ENCODE assay signal across 24 cellular contexts in the genomic region with DNA sequence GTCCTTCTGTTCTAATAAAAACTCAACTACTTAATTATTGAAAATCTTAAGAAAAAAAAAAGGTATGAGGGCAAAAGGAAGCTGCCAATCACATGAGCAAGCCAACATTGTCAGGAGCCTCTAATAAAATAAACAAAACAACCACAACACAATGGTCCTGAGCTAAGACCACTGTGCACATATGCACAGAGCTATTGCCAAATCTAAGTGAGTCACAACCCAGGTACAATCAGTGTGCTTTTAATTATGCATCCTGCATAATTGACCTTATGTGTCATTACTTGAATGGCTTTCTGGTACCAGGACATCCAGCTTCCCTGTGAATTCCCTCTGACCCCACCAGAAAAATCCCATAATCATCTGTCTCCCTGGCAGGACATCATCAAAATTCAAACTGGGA.
A peak's percentile ranks its signal among the peaks of the same experiment; 100 is the strongest.
DNase-seq lines count a peak whose midpoint lies in the region; ATAC-seq and TF ChIP-seq lines count a peak whose summit lies in the region.
"Had no signal": no experiment of that assay in that cellular context is flagged by ENCODE, and none has a peak within 500 bp of the region (broad histone marks: within the 10 kb centered on the region; RNA-seq: fewer than 3 reads in every experiment).

No MANE protein-coding gene starts in this region.

- H3K9me3 Mint-ChIP-seq in nephron progenitor cell = no peaks in the 10 kb centered on the region
- H3K9me3 Mint-ChIP-seq: activated CD4-positive, alpha-beta T cell treated with anti-CD3 and anti-CD28 coated beads, Interleukin-2, amount 10 ng/mL, durations not matched to agents 7 days and 5 days had no signal

- ATAC-seq in esophagus mucosa = peak; percentile 32
- no peak for ATAC-seq in HG03442 (IDR thresholded peaks at IDR 0.05; ENCODE audit: unreplicated experiment)
- ATAC-seq: activated T-helper 17 cell treated with anti-CD3 and anti-CD28 coated beads, Interleukin-2, amount 50 U/mL, for 72 hours; CD8-positive, alpha-beta T cell; HCT116; K562; mucosa of descending colon had no signal

- peaks cover 42% of the 10 kb centered on the region for H3K4me1 Mint-ChIP-seq in nephron progenitor cell
- H3K4me1 Mint-ChIP-seq: activated CD4-positive, alpha-beta T cell treated with anti-CD3 and anti-CD28 coated beads, Interleukin-2, amount 10 ng/mL, durations not matched to agents 7 days and 5 days; activated T-helper 17 cell treated with anti-CD3 and anti-CD28 coated beads, Interleukin-2, amount 50 U/mL, for 72 hours had no signal

- no peak overlapping the region for H3K4me3 Mint-ChIP-seq in nephron progenitor cell
- H3K4me3 Mint-ChIP-seq: activated CD4-positive, alpha-beta T cell treated with anti-CD3 and anti-CD28 coated beads, Interleukin-2, amount 10 ng/mL, durations not matched to agents 7 days and 5 days; activated naive CD8-positive, alpha-beta T cell; activated T-helper 17 cell treated with anti-CD3 and anti-CD28 coated beads, Interleukin-2, amount 50 U/mL, for 72 hours; CD8-positive, alpha-beta T cell had no signal

- no peak overlapping the region for H3K27ac Mint-ChIP-seq in nephron progenitor cell
- H3K27ac Mint-ChIP-seq: activated CD4-positive, alpha-beta T cell treated with anti-CD3 and anti-CD28 coated beads, Interleukin-2, amount 10 ng/mL, durations not matched to agents 7 days and 5 days; activated naive CD8-positive, alpha-beta T cell; activated T-helper 17 cell treated with anti-CD3 and anti-CD28 coated beads, Interleukin-2, amount 50 U/mL, for 72 hours; CD8-positive, alpha-beta T cell; progenitor cell of endocrine pancreas had no signal

- H3K27me3 Mint-ChIP-seq in nephron progenitor cell (ENCODE audit: low read depth, poor library complexity) = no peaks in the 10 kb centered on the region
- H3K27me3 Mint-ChIP-seq: activated CD4-positive, alpha-beta T cell treated with anti-CD3 and anti-CD28 coated beads, Interleukin-2, amount 10 ng/mL, durations not matched to agents 7 days and 5 days; activated naive CD8-positive, alpha-beta T cell; activated T-helper 17 cell treated with anti-CD3 and anti-CD28 coated beads, Interleukin-2, amount 50 U/mL, for 72 hours; progenitor cell of endocrine pancreas had no signal

- TF ChIP-seq CTCF in HFF-Myc (IDR thresholded peaks at IDR 0.05; ENCODE audit: low read depth, low read length, missing control alignments) = no peak
- no peak for TF ChIP-seq CTCF in nephron progenitor cell (IDR thresholded peaks at IDR 0.05)

- in situ Hi-C loops in G401 (cut with HindIII; ENCODE audit: low sequenced_read_pairs) = no loop called here

- H3K4me3 ChIP-seq in HFF-Myc (replicated peaks; ENCODE audit: low read depth, low read length) = no peak overlapping the region
- H3K4me3 ChIP-seq: cardiac muscle cell, esophagus muscularis mucosa, K562, mucosa of descending colon, skin epidermis had no signal

- H3K36me3 Mint-ChIP-seq in nephron progenitor cell (ENCODE audit: low read depth) = peaks cover 19% of the 10 kb centered on the region
- H3K36me3 Mint-ChIP-seq: activated naive CD8-positive, alpha-beta T cell; CD8-positive, alpha-beta T cell had no signal

- DNase-seq in HFF-Myc (ENCODE audit: extremely low read depth, low read depth) (peak; percentile 17), amniotic epithelial cell (ENCODE audit: low read depth) (peak; percentile 61), renal cortical epithelial cell (ENCODE audit: low read depth) (peak; percentile 95), G401 (ENCODE audit: low spot score) (no peak), nephron progenitor cell (no peak)
- DNase-seq: activated CD4-positive, alpha-beta T cell treated with anti-CD3 and anti-CD28 coated beads, Interleukin-2, amount 10 ng/mL, durations not matched to agents 7 days and 5 days; CD8-positive, alpha-beta T cell; DMS79; mucosa of descending colon; NCI-H1694; NCI-H748 treated with DMSO at 0.1 percent for 48 hours; OCI-M1; stimulated activated naive CD4-positive, alpha-beta T cell treated with Interleukin-2 at 50 U/mL for 16 hours; T-helper 1 cell had no signal

Comparison
In these comparisons a context has a peak if more than half of its experiments do, and no peak if none do; other contexts are left out.
1. DNase-seq: peak in HFF-Myc (single experiment), amniotic epithelial cell (single experiment) and renal cortical epithelial cell (single experiment); none in G401 (single experiment) and nephron progenitor cell (single experiment).